9 cellular contexts compared by ENCODE assay signal in the genomic region with DNA sequence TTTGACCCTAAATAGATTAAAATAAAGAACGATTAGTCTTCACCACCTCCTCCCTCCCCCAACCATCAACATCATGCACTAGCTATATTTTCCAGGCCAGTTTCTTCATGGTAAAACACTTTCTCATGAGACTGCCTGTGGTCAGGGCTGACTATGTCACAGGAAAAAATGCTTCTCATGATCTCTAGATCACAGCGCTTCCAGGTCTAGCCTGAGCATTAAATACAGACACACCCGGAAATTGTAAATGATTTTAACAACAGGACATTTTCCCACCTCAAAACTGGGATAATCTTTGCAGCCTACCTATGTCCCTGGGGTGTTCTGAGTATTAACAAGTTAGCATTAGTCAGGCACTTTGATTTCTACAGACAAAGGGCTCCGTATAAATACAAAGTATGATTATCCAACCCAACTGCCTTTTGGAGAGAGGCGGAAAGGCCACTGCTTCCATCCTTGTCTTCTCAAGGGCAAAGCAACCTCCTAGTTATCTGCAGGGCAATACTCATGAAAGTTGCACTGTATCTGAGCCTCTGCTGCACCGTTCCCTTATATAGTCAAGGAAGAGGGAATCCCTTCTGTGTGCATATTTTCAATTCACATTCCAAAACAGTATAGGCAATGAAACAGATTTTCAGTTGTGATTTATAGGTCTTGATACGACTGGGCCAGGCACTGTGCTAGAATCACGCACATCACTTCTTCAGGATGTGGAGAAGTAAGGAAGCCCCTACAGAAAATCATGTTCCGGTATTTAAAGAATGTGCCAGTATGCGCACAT.
A peak's percentile ranks its signal among the peaks of the same experiment; 100 is the strongest.
DNase-seq lines count a peak whose midpoint lies in the region; ATAC-seq and TF ChIP-seq lines count a peak whose summit lies in the region.
"Had no signal": no experiment of that assay in that cellular context is flagged by ENCODE, and none has a peak within 500 bp of the region (broad histone marks: within the 10 kb centered on the region; RNA-seq: fewer than 3 reads in every experiment).

No MANE protein-coding gene starts in this region.

- peak overlapping the region; percentile 94 for H3K27ac Mint-ChIP-seq in activated CD4-positive, alpha-beta memory T cell treated with anti-CD3 and anti-CD28 coated beads for 36 hours

- CTCF ChIA-PET in activated CD4-positive, alpha-beta memory T cell treated with anti-CD3 and anti-CD28 coated beads for 36 hours (lab: Charles Lee) = interaction anchor here (1.0 to 1.1 kb wide), 2 partner anchors 10 to 577 kb away, joined by 3 read pairs; no protein-coding TSS in a partner anchor

- H3K4me1 Mint-ChIP-seq in activated CD4-positive, alpha-beta memory T cell treated with anti-CD3 and anti-CD28 coated beads for 36 hours (ENCODE audit: low read depth) = peaks cover 64% of the 10 kb centered on the region

- DNase-seq in HT-29 (ENCODE audit: low spot score) (peak; percentile 72), fibroblast of pulmonary artery (ENCODE audit: low read depth) (peak; percentile 67), HK-2 (ENCODE audit: unreplicated experiment) (no peak), COLO668 (lab: John Stamatoyannopoulos, UW; ENCODE audit: unreplicated experiment) (no peak), NCI-H2171 treated with DMSO at 0.1 percent for 48 hours (lab: John Stamatoyannopoulos, UW) (no peak)
- DNase-seq in activated CD4-positive, alpha-beta memory T cell treated with anti-CD3 and anti-CD28 coated beads for 36 hours = peak; percentile 57
- DNase-seq in stimulated activated CD8-positive, alpha-beta memory T cell treated with anti-CD3 and anti-CD28 coated beads, Interleukin-4, amount 100 ng/mL, for 4 hours (ENCODE audit: low read depth in 2 of 2, low spot score in 1 of 2) = peak; percentile 21 to 30

- intact Hi-C loops in activated CD4-positive, alpha-beta memory T cell treated with anti-CD3 and anti-CD28 coated beads for 36 hours (cut with micrococcal nuclease) = loop anchor here (1.0 to 5.0 kb wide), 10 partner anchors 26 to 385 kb away; no protein-coding TSS in a partner anchor

- H3K4me3 Mint-ChIP-seq in activated CD4-positive, alpha-beta memory T cell treated with anti-CD3 and anti-CD28 coated beads for 36 hours = peak overlapping the region; percentile 93

- no peaks in the 10 kb centered on the region for H3K9me3 Mint-ChIP-seq in activated CD4-positive, alpha-beta memory T cell treated with anti-CD3 and anti-CD28 coated beads for 36 hours

- ATAC-seq in GM21367 (IDR thresholded peaks at IDR 0.05; ENCODE audit: unreplicated experiment) = no peak
- ATAC-seq: HCT116 had no signal

- peak overlapping the region; percentile 73 for H3K4me3 ChIP-seq in fibroblast of pulmonary artery (replicated peaks; ENCODE audit: low read depth, low read length)

- no peak for TF ChIP-seq CTCF in fibroblast of pulmonary artery (IDR thresholded peaks at IDR 0.05; ENCODE audit: low read length, missing control alignments)

- peaks cover 9% of the 10 kb centered on the region for H3K36me3 Mint-ChIP-seq in activated CD4-positive, alpha-beta memory T cell treated with anti-CD3 and anti-CD28 coated beads for 36 hours

- POLR2A ChIA-PET in activated CD4-positive, alpha-beta memory T cell treated with anti-CD3 and anti-CD28 coated beads for 36 hours (lab: Charles Lee) = interaction anchor here (1.0 to 3.9 kb wide), 9 partner anchors 25 to 455 kb away, joined by 3 to 29 read pairs (median 5); a partner anchor contains a TSS

- H3K27me3 Mint-ChIP-seq in activated CD4-positive, alpha-beta memory T cell treated with anti-CD3 and anti-CD28 coated beads for 36 hours = no peaks in the 10 kb centered on the region

Comparison
In these comparisons a context has a peak if more than half of its experiments do, and no peak if none do; other contexts are left out.
1. DNase-seq: peak in HT-29 (single experiment), activated CD4-positive, alpha-beta memory T cell treated with anti-CD3 and anti-CD28 coated beads for 36 hours (single experiment), fibroblast of pulmonary artery (single experiment) and stimulated activated CD8-positive, alpha-beta memory T cell treated with anti-CD3 and anti-CD28 coated beads, Interleukin-4, amount 100 ng/mL, for 4 hours (2 of 2); none in HK-2 (single experiment), COLO668 (single experiment) and NCI-H2171 treated with DMSO at 0.1 percent for 48 hours (single experiment).